1 cellular context compared by ENCODE assay signal in the genomic region with DNA sequence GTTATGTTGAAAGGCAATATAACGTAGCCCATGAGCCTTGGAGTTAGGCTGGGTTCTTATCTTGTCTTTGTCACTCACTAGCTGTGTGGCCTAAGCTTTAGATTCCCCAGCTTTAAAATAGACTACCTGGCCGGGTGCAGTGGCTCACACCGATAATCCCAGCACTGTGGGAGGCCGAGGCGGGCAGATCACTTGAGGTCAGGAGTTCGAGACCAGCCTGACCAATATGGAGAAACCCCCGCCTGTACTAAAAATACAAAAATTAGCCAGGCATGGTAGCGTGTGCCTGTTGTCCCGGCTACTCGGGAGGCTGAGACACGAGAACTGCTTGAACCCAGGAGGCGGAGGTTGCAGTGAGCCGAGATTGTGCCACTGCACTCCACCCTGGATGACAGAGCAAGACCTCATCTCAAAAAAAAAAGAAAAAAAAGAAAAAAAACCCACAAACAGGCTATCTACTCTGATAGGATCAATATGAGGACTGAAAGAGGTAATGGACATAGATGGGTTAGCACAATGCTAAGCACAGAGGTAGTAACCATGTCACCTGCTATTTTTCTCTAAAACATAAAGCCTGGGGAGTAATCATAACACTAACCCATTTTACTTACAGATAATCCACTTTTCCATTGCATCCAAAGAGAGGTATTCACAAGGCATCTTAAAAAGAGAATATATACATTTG.
TF ChIP-seq lines count a peak whose summit lies in the region.

No MANE protein-coding gene starts in this region.

TF ChIP-seq in K562, 482 proteins besides CTCF, POLR2A, EP300 and RAD21 (continued from another document and continues in another):
- TF ChIP-seq, protein P1, sequence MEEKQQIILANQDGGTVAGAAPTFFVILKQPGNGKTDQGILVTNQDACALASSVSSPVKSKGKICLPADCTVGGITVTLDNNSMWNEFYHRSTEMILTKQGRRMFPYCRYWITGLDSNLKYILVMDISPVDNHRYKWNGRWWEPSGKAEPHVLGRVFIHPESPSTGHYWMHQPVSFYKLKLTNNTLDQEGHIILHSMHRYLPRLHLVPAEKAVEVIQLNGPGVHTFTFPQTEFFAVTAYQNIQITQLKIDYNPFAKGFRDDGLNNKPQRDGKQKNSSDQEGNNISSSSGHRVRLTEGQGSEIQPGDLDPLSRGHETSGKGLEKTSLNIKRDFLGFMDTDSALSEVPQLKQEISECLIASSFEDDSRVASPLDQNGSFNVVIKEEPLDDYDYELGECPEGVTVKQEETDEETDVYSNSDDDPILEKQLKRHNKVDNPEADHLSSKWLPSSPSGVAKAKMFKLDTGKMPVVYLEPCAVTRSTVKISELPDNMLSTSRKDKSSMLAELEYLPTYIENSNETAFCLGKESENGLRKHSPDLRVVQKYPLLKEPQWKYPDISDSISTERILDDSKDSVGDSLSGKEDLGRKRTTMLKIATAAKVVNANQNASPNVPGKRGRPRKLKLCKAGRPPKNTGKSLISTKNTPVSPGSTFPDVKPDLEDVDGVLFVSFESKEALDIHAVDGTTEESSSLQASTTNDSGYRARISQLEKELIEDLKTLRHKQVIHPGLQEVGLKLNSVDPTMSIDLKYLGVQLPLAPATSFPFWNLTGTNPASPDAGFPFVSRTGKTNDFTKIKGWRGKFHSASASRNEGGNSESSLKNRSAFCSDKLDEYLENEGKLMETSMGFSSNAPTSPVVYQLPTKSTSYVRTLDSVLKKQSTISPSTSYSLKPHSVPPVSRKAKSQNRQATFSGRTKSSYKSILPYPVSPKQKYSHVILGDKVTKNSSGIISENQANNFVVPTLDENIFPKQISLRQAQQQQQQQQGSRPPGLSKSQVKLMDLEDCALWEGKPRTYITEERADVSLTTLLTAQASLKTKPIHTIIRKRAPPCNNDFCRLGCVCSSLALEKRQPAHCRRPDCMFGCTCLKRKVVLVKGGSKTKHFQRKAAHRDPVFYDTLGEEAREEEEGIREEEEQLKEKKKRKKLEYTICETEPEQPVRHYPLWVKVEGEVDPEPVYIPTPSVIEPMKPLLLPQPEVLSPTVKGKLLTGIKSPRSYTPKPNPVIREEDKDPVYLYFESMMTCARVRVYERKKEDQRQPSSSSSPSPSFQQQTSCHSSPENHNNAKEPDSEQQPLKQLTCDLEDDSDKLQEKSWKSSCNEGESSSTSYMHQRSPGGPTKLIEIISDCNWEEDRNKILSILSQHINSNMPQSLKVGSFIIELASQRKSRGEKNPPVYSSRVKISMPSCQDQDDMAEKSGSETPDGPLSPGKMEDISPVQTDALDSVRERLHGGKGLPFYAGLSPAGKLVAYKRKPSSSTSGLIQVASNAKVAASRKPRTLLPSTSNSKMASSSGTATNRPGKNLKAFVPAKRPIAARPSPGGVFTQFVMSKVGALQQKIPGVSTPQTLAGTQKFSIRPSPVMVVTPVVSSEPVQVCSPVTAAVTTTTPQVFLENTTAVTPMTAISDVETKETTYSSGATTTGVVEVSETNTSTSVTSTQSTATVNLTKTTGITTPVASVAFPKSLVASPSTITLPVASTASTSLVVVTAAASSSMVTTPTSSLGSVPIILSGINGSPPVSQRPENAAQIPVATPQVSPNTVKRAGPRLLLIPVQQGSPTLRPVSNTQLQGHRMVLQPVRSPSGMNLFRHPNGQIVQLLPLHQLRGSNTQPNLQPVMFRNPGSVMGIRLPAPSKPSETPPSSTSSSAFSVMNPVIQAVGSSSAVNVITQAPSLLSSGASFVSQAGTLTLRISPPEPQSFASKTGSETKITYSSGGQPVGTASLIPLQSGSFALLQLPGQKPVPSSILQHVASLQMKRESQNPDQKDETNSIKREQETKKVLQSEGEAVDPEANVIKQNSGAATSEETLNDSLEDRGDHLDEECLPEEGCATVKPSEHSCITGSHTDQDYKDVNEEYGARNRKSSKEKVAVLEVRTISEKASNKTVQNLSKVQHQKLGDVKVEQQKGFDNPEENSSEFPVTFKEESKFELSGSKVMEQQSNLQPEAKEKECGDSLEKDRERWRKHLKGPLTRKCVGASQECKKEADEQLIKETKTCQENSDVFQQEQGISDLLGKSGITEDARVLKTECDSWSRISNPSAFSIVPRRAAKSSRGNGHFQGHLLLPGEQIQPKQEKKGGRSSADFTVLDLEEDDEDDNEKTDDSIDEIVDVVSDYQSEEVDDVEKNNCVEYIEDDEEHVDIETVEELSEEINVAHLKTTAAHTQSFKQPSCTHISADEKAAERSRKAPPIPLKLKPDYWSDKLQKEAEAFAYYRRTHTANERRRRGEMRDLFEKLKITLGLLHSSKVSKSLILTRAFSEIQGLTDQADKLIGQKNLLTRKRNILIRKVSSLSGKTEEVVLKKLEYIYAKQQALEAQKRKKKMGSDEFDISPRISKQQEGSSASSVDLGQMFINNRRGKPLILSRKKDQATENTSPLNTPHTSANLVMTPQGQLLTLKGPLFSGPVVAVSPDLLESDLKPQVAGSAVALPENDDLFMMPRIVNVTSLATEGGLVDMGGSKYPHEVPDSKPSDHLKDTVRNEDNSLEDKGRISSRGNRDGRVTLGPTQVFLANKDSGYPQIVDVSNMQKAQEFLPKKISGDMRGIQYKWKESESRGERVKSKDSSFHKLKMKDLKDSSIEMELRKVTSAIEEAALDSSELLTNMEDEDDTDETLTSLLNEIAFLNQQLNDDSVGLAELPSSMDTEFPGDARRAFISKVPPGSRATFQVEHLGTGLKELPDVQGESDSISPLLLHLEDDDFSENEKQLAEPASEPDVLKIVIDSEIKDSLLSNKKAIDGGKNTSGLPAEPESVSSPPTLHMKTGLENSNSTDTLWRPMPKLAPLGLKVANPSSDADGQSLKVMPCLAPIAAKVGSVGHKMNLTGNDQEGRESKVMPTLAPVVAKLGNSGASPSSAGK (IDR thresholded peaks at IDR 0.05) = no peak
- TF ChIP-seq, protein P2, sequence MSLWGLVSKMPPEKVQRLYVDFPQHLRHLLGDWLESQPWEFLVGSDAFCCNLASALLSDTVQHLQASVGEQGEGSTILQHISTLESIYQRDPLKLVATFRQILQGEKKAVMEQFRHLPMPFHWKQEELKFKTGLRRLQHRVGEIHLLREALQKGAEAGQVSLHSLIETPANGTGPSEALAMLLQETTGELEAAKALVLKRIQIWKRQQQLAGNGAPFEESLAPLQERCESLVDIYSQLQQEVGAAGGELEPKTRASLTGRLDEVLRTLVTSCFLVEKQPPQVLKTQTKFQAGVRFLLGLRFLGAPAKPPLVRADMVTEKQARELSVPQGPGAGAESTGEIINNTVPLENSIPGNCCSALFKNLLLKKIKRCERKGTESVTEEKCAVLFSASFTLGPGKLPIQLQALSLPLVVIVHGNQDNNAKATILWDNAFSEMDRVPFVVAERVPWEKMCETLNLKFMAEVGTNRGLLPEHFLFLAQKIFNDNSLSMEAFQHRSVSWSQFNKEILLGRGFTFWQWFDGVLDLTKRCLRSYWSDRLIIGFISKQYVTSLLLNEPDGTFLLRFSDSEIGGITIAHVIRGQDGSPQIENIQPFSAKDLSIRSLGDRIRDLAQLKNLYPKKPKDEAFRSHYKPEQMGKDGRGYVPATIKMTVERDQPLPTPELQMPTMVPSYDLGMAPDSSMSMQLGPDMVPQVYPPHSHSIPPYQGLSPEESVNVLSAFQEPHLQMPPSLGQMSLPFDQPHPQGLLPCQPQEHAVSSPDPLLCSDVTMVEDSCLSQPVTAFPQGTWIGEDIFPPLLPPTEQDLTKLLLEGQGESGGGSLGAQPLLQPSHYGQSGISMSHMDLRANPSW (CRISPR knock-in tag; IDR thresholded peaks at IDR 0.05) = no peak
- TF ChIP-seq, protein P3, sequence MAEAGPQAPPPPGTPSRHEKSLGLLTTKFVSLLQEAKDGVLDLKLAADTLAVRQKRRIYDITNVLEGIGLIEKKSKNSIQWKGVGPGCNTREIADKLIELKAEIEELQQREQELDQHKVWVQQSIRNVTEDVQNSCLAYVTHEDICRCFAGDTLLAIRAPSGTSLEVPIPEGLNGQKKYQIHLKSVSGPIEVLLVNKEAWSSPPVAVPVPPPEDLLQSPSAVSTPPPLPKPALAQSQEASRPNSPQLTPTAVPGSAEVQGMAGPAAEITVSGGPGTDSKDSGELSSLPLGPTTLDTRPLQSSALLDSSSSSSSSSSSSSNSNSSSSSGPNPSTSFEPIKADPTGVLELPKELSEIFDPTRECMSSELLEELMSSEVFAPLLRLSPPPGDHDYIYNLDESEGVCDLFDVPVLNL (CRISPR knock-in tag; IDR thresholded peaks at IDR 0.05; ENCODE audit: low read depth) = no peak
- TF ChIP-seq CEBPB (tag; IDR thresholded peaks at IDR 0.05) (no peak), ZFPM2 (CRISPR knock-in tag; IDR thresholded peaks at IDR 0.05) (no peak), ZNF175 (CRISPR knock-in tag; IDR thresholded peaks at IDR 0.05; ENCODE audit: low read depth) (no peak), ZSCAN32 (CRISPR knock-in tag; IDR thresholded peaks at IDR 0.05) (no peak), ZBTB8A (IDR thresholded peaks at IDR 0.05; ENCODE audit: partially characterized antibody) (no peak), THRAP3 (IDR thresholded peaks at IDR 0.05; ENCODE audit: borderline replicate concordance) (no peak), PML (IDR thresholded peaks at IDR 0.05; ENCODE audit: low read length) (peak; percentile 24; the same call in 1 of the 2 replicates), MEF2D (tag; conservative IDR thresholded peaks at IDR 0.05; ENCODE audit: low read depth) (no peak), NBN (IDR thresholded peaks at IDR 0.05; ENCODE audit: low read depth) (no peak), CAMTA2 (CRISPR knock-in tag; conservative IDR thresholded peaks at IDR 0.05) (no peak), ZNF778 (CRISPR knock-in tag; IDR thresholded peaks at IDR 0.05) (no peak), RBM17 (IDR thresholded peaks at IDR 0.05; ENCODE audit: borderline replicate concordance, low read depth, low read length) (no peak), CREBBP (IDR thresholded peaks at IDR 0.05; ENCODE audit: low read depth, low read length) (no peak), HDAC8 (tag; IDR thresholded peaks at IDR 0.05) (no peak), JUNB (CRISPR knock-in tag; conservative IDR thresholded peaks at IDR 0.05) (no peak), MCM2 (IDR thresholded peaks at IDR 0.05; ENCODE audit: low read depth) (no peak), ZNF444 (CRISPR knock-in tag; IDR thresholded peaks at IDR 0.05) (no peak), ZBED1 (IDR thresholded peaks at IDR 0.05) (no peak), SP1 (CRISPR knock-in tag; IDR thresholded peaks at IDR 0.05) (no peak), RBM34 (IDR thresholded peaks at IDR 0.05; ENCODE audit: borderline replicate concordance, insufficient read depth, low read length) (no peak), TAL1 (IDR thresholded peaks at IDR 0.05) (peak; percentile 67; the same call in 1 of the 2 replicates), RNF2 (IDR thresholded peaks at IDR 0.05) (peak; percentile 30; the same call in 1 of the 2 replicates), ZNF263 (CRISPR knock-in tag; IDR thresholded peaks at IDR 0.05; ENCODE audit: borderline replicate concordance) (no peak), ILK (tag; IDR thresholded peaks at IDR 0.05; ENCODE audit: borderline replicate concordance, low read depth) (no peak), ZNF561 (CRISPR knock-in tag; conservative IDR thresholded peaks at IDR 0.05) (no peak)
- TF ChIP-seq, protein P4, sequence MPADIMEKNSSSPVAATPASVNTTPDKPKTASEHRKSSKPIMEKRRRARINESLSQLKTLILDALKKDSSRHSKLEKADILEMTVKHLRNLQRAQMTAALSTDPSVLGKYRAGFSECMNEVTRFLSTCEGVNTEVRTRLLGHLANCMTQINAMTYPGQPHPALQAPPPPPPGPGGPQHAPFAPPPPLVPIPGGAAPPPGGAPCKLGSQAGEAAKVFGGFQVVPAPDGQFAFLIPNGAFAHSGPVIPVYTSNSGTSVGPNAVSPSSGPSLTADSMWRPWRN (IDR thresholded peaks at IDR 0.05; ENCODE audit: low read depth) = no peak
- TF ChIP-seq, protein P5, sequence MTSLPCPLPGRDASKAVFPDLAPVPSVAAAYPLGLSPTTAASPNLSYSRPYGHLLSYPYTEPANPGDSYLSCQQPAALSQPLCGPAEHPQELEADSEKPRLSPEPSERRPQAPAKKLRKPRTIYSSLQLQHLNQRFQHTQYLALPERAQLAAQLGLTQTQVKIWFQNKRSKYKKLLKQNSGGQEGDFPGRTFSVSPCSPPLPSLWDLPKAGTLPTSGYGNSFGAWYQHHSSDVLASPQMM (CRISPR knock-in tag; IDR thresholded peaks at IDR 0.05) = no peak
- TF ChIP-seq, protein P6, sequence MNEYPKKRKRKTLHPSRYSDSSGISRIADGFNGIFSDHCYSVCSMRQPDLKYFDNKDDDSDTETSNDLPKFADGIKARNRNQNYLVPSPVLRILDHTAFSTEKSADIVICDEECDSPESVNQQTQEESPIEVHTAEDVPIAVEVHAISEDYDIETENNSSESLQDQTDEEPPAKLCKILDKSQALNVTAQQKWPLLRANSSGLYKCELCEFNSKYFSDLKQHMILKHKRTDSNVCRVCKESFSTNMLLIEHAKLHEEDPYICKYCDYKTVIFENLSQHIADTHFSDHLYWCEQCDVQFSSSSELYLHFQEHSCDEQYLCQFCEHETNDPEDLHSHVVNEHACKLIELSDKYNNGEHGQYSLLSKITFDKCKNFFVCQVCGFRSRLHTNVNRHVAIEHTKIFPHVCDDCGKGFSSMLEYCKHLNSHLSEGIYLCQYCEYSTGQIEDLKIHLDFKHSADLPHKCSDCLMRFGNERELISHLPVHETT (CRISPR knock-in tag; conservative IDR thresholded peaks at IDR 0.05 in 1 of 2, IDR thresholded peaks at IDR 0.05 in 1 of 2) = no peak
- TF ChIP-seq, protein P7, sequence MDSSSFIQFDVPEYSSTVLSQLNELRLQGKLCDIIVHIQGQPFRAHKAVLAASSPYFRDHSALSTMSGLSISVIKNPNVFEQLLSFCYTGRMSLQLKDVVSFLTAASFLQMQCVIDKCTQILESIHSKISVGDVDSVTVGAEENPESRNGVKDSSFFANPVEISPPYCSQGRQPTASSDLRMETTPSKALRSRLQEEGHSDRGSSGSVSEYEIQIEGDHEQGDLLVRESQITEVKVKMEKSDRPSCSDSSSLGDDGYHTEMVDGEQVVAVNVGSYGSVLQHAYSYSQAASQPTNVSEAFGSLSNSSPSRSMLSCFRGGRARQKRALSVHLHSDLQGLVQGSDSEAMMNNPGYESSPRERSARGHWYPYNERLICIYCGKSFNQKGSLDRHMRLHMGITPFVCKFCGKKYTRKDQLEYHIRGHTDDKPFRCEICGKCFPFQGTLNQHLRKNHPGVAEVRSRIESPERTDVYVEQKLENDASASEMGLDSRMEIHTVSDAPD (CRISPR knock-in tag; IDR thresholded peaks at IDR 0.05) = no peak
- TF ChIP-seq, protein P8, sequence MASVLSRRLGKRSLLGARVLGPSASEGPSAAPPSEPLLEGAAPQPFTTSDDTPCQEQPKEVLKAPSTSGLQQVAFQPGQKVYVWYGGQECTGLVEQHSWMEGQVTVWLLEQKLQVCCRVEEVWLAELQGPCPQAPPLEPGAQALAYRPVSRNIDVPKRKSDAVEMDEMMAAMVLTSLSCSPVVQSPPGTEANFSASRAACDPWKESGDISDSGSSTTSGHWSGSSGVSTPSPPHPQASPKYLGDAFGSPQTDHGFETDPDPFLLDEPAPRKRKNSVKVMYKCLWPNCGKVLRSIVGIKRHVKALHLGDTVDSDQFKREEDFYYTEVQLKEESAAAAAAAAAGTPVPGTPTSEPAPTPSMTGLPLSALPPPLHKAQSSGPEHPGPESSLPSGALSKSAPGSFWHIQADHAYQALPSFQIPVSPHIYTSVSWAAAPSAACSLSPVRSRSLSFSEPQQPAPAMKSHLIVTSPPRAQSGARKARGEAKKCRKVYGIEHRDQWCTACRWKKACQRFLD (CRISPR knock-in tag; IDR thresholded peaks at IDR 0.05) = no peak
- TF ChIP-seq, protein P9, sequence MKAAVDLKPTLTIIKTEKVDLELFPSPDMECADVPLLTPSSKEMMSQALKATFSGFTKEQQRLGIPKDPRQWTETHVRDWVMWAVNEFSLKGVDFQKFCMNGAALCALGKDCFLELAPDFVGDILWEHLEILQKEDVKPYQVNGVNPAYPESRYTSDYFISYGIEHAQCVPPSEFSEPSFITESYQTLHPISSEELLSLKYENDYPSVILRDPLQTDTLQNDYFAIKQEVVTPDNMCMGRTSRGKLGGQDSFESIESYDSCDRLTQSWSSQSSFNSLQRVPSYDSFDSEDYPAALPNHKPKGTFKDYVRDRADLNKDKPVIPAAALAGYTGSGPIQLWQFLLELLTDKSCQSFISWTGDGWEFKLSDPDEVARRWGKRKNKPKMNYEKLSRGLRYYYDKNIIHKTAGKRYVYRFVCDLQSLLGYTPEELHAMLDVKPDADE (conservative IDR thresholded peaks at IDR 0.05; ENCODE audit: control insufficient read depth, low read depth, low read length) = no peak
